ENCODE assay signal across 8 cellular contexts in genomic region chr19:30634431-30634830, GRCh38.
"Had no signal": no experiment of that assay in that cellular context is flagged by ENCODE, and none has a peak within 500 bp of the region (broad histone marks: within the 10 kb centered on the region; RNA-seq: fewer than 3 reads in every experiment).

No MANE protein-coding gene starts in this region.

- DNase-seq: GM23248, GOT3, H7, HFFc6 had no signal

- H3K4me3 ChIP-seq: GM23248, HAP-1 had no signal

- H3K36me3 ChIP-seq: HAP-1 had no signal

- H3K9me3 ChIP-seq: HAP-1 had no signal

- H3K27ac ChIP-seq: GM23248, HL-60 had no signal

- ATAC-seq: HCT116, HepG2 had no signal
